7 cellular contexts compared by ENCODE assay signal in genomic region chr22:40197421-40197820, GRCh38. TPM values are rescaled to one million over a fixed set of nuclear protein-coding genes. Genes with fewer than 3 reads are reported as not detected.
A peak's percentile ranks its signal among the peaks of the same experiment; 100 is the strongest.
DNase-seq lines count a peak whose midpoint lies in the region; ATAC-seq, FAIRE-seq and TF ChIP-seq lines count a peak whose summit lies in the region.
"Not testable (repeated sequence)": the region's sequence is repeated elsewhere in the genome, so short reads cannot be mapped to it uniquely, and the experiment has no call there.

No MANE protein-coding gene starts in this region.

- not testable (repeated sequence) for H3F3A ChIP-seq in DOHH2 (ENCODE audit: control insufficient read depth, insufficient read depth)

- TF ChIP-seq RAD21 in GM12878 (IDR thresholded peaks at IDR 0.05; ENCODE audit: insufficient read depth, low read depth, low read length), result not testable (repeated sequence)

- RAD21 ChIA-PET in GM12878 (lab: Charles Lee; ENCODE audit: unreplicated experiment), result interaction anchor here (1.4 kb wide), 2 partner anchors 20 to 150 kb away, joined by 4 to 7 read pairs; partner anchors contain the start of gene TNRC6B

- intact Hi-C loops in activated T-helper 1 cell treated with anti-CD3 and anti-CD28 coated beads, Interleukin-12 subunit alpha, Interleukin-12 subunit beta, Interleukin-2, Interleukin-4 antibody, amounts not matched to agents 30 ng/mL and 10 ng/mL and 1 ng/mL, durations not matched to agents 14 hours and 24 hours and 36 hours (cut with micrococcal nuclease), result loop anchor here (2.0 kb wide), 1 partner anchor 43 kb away; no protein-coding TSS in a partner anchor
- intact Hi-C loops in GM12878 (cut with micrococcal nuclease; ENCODE audit: unreplicated experiment); naive thymus-derived CD4-positive, alpha-beta T cell (cut with micrococcal nuclease): not testable (repeated sequence)

- in situ Hi-C loops in GM12878 (cut with MboI), result not testable (repeated sequence)

- DNase-seq in RWPE1 (ENCODE audit: low spot score); activated T-helper 1 cell treated with anti-CD3 and anti-CD28 coated beads, Interleukin-12 subunit alpha, Interleukin-12 subunit beta, Interleukin-2, Interleukin-4 antibody, amounts not matched to agents 30 ng/mL and 10 ng/mL and 1 ng/mL, durations not matched to agents 14 hours and 24 hours and 36 hours (ENCODE audit: low spot score); GM12878 (ENCODE audit: low read depth, low spot score); naive thymus-derived CD4-positive, alpha-beta T cell; stimulated activated effector memory CD8-positive, alpha-beta T cell treated with anti-CD3 and anti-CD28 coated beads, Interleukin-12 subunit alpha, Interleukin-12 subunit beta, amount 100 ng/mL, for 72 hours (ENCODE audit: low spot score in 2 of 2): not testable (repeated sequence)
- peak; percentile 41 for DNase-seq in glomerular visceral epithelial cell (ENCODE audit: extremely low spot score)

- H3K9ac ChIP-seq in GM12878 (ENCODE audit: control insufficient read depth, insufficient read depth, low read length), result not testable (repeated sequence)

- CTCF ChIA-PET in RWPE1 (lab: Yijun Ruan, JAX), result not testable (repeated sequence)
- CTCF ChIA-PET in GM12878 (lab: Yijun Ruan, JAX), result interaction anchor here (1.2 kb wide), 1 partner anchor 20 kb away, joined by 3 read pairs; the partner anchor contains the start of gene TNRC6B
- CTCF ChIA-PET in naive thymus-derived CD4-positive, alpha-beta T cell (lab: Charles Lee), result interaction anchor here (1.5 kb wide), 1 partner anchor 172 kb away, joined by 3 read pairs; no protein-coding TSS in a partner anchor

- peak overlapping the region; percentile 73 for H3K27ac Mint-ChIP-seq in activated T-helper 1 cell treated with anti-CD3 and anti-CD28 coated beads, Interleukin-12 subunit alpha, Interleukin-12 subunit beta, Interleukin-2, Interleukin-4 antibody, amounts not matched to agents 30 ng/mL and 10 ng/mL and 1 ng/mL, durations not matched to agents 14 hours and 24 hours and 36 hours
- H3K27ac Mint-ChIP-seq in naive thymus-derived CD4-positive, alpha-beta T cell, result peak overlapping the region in 7 of 9 donors; percentile 30 to 86 (median 74)
- peak overlapping the region; percentile 87 for H3K27ac Mint-ChIP-seq in stimulated activated effector memory CD8-positive, alpha-beta T cell treated with anti-CD3 and anti-CD28 coated beads, Interleukin-12 subunit alpha, Interleukin-12 subunit beta, amount 100 ng/mL, for 72 hours

- SMC1A ChIA-PET in GM12878 (lab: Charles Lee; ENCODE audit: uncharacterized antibody, unreplicated experiment), result interaction anchor here (1.1 to 1.8 kb wide), 6 partner anchors 9 to 151 kb away, joined by 3 to 5 read pairs (median 3); partner anchors contain the start of gene TNRC6B

- H3K9me2 ChIP-seq in DOHH2 (replicated peaks; ENCODE audit: control insufficient read depth, low read length), result not testable (repeated sequence)

- POLR2A ChIA-PET in RWPE1 (lab: Yijun Ruan, JAX; ENCODE audit: low non-redundant PET), result not testable (repeated sequence)
- POLR2A ChIA-PET in GM12878 (lab: Charles Lee), result interaction anchor here (0.5 to 1.9 kb wide), 2 partner anchors 17 to 146 kb away, joined by 4 to 7 read pairs; no protein-coding TSS in a partner anchor
- POLR2A ChIA-PET in naive thymus-derived CD4-positive, alpha-beta T cell (lab: Charles Lee), result interaction anchor here (1.0 kb wide), 1 partner anchor 8 kb away, joined by 3 read pairs; no protein-coding TSS in a partner anchor

- H3K27me3 ChIP-seq in DOHH2 (ENCODE audit: control insufficient read depth, low read length); GM12878 (replicated peaks in 1 of 2; ENCODE audit: control insufficient read depth in 2 of 2, insufficient read depth in 2 of 2, low read length in 1 of 2); naive thymus-derived CD4-positive, alpha-beta T cell (ENCODE audit: control insufficient read depth in 2 of 2, insufficient read depth in 2 of 2, low read length in 2 of 2): not testable (repeated sequence)

- not testable (repeated sequence) for BruUV-seq in GM12878 (replicated peaks; lab: Mats Ljungman, UMichigan)

- H3K4me3 Mint-ChIP-seq in activated T-helper 1 cell treated with anti-CD3 and anti-CD28 coated beads, Interleukin-12 subunit alpha, Interleukin-12 subunit beta, Interleukin-2, Interleukin-4 antibody, amounts not matched to agents 30 ng/mL and 10 ng/mL and 1 ng/mL, durations not matched to agents 14 hours and 24 hours and 36 hours, result not testable (repeated sequence)
- H3K4me3 Mint-ChIP-seq in naive thymus-derived CD4-positive, alpha-beta T cell, result peak overlapping the region in 3 of 10 donors; percentile 1 to 18 (median 13)
- peak overlapping the region; percentile 30 for H3K4me3 Mint-ChIP-seq in stimulated activated effector memory CD8-positive, alpha-beta T cell treated with anti-CD3 and anti-CD28 coated beads, Interleukin-12 subunit alpha, Interleukin-12 subunit beta, amount 100 ng/mL, for 72 hours

- not testable (repeated sequence) for H2AFZ ChIP-seq in GM12878 (ENCODE audit: control insufficient read depth, low read depth, low read length)

- H4K20me1 ChIP-seq in DOHH2 (ENCODE audit: control insufficient read depth, insufficient read depth, low read depth, low read length), result peaks cover 28% of the 10 kb centered on the region
- H4K20me1 ChIP-seq in GM12878 (ENCODE audit: control insufficient read depth, insufficient read depth), result not testable (repeated sequence)

- H3K27me3 Mint-ChIP-seq in activated T-helper 1 cell treated with anti-CD3 and anti-CD28 coated beads, Interleukin-12 subunit alpha, Interleukin-12 subunit beta, Interleukin-2, Interleukin-4 antibody, amounts not matched to agents 30 ng/mL and 10 ng/mL and 1 ng/mL, durations not matched to agents 14 hours and 24 hours and 36 hours (ENCODE audit: insufficient read depth); naive thymus-derived CD4-positive, alpha-beta T cell: not testable (repeated sequence)

- H3K36me3 ChIP-seq in DOHH2 (ENCODE audit: control insufficient read depth, low read length); GM12878 (ENCODE audit: control insufficient read depth in 2 of 2, insufficient read depth in 2 of 2, low read length in 1 of 2); naive thymus-derived CD4-positive, alpha-beta T cell (ENCODE audit: control insufficient read depth in 2 of 3, insufficient read depth in 3 of 3, low read length in 3 of 3): not testable (repeated sequence)

- H3K9me3 Mint-ChIP-seq in activated T-helper 1 cell treated with anti-CD3 and anti-CD28 coated beads, Interleukin-12 subunit alpha, Interleukin-12 subunit beta, Interleukin-2, Interleukin-4 antibody, amounts not matched to agents 30 ng/mL and 10 ng/mL and 1 ng/mL, durations not matched to agents 14 hours and 24 hours and 36 hours; naive thymus-derived CD4-positive, alpha-beta T cell; stimulated activated effector memory CD8-positive, alpha-beta T cell treated with anti-CD3 and anti-CD28 coated beads, Interleukin-12 subunit alpha, Interleukin-12 subunit beta, amount 100 ng/mL, for 72 hours: not testable (repeated sequence)

- H3K4me1 ChIP-seq in DOHH2 (ENCODE audit: control insufficient read depth, low read length) (peaks cover 79% of the 10 kb centered on the region), GM12878 (ENCODE audit: control insufficient read depth, insufficient read depth, low read length) (peaks cover 29% of the 10 kb centered on the region)
- H3K4me1 ChIP-seq in naive thymus-derived CD4-positive, alpha-beta T cell (ENCODE audit: control insufficient read depth in 2 of 2, insufficient read depth in 2 of 2, low read length in 2 of 2), result peaks cover 10 to 55% of the 10 kb centered on the region in 2 donors

- peaks cover 99% of the 10 kb centered on the region for H3K79me2 ChIP-seq in DOHH2 (ENCODE audit: control insufficient read depth, low read length)
- H3K79me2 ChIP-seq in GM12878 (ENCODE audit: control insufficient read depth, insufficient read depth, low read length), result peaks cover 46% of the 10 kb centered on the region

- 56% methylated on average over 8 of the region's 9 CpGs for WGBS in GM12878 (ENCODE audit: insufficient coverage, insufficient replicate concordance, low lambda C conversion rate, missing lambda C conversion rate)

- TF ChIP-seq CTCF in DOHH2 (IDR thresholded peaks at IDR 0.05; ENCODE audit: low read depth, low read length, poor library complexity, severe bottlenecking); RWPE1 (conservative IDR thresholded peaks at IDR 0.05; ENCODE audit: low read depth); GM12878 (IDR thresholded peaks at IDR 0.05 in 2 of 3, conservative IDR thresholded peaks at IDR 0.05 in 1 of 3; ENCODE audit: control insufficient read depth in 2 of 3, extremely low read depth in 1 of 3, insufficient read depth in 1 of 3, low read depth in 3 of 3, low read length in 3 of 3): not testable (repeated sequence)

- H3K4me2 ChIP-seq in DOHH2 (ENCODE audit: low read length), result peak overlapping the region; percentile 63
- H3K4me2 ChIP-seq in GM12878 (ENCODE audit: control insufficient read depth, insufficient read depth), result not testable (repeated sequence)

- not testable (repeated sequence) for H3K27ac ChIP-seq in DOHH2 (ENCODE audit: low read depth, low read length); naive thymus-derived CD4-positive, alpha-beta T cell (ENCODE audit: low read depth, low read length)
- H3K27ac ChIP-seq in RWPE1 (0 out of 2 replicates have a peak overlapping the region, but pooled peaks have one; percentile 17), GM12878 (ENCODE audit: control insufficient read depth, insufficient read depth) (0 out of 2 replicates have a peak overlapping the region, but pooled peaks have one; percentile 11)

- not testable (repeated sequence) for TF ChIP-seq POLR2A in GM12878 (IDR thresholded peaks at IDR 0.05; ENCODE audit: low read depth, low read length)

- ATAC-seq in GM12878; naive thymus-derived CD4-positive, alpha-beta T cell; stimulated activated effector memory CD8-positive, alpha-beta T cell treated with anti-CD3 and anti-CD28 coated beads, Interleukin-12 subunit alpha, Interleukin-12 subunit beta, amount 100 ng/mL, for 72 hours: not testable (repeated sequence)

- TF ChIP-seq EP300 in GM12878 (IDR thresholded peaks at IDR 0.05; ENCODE audit: borderline replicate concordance in 1 of 2, control insufficient read depth in 1 of 2, low read depth in 2 of 2, low read length in 2 of 2), result not testable (repeated sequence)

- peak overlapping the region; percentile 45 for H3K4me3 ChIP-seq in DOHH2 (ENCODE audit: low read length)
- H3K4me3 ChIP-seq in GM12878; naive thymus-derived CD4-positive, alpha-beta T cell (ENCODE audit: low read length): not testable (repeated sequence)

- peaks cover 50% of the 10 kb centered on the region for H3K4me1 Mint-ChIP-seq in activated T-helper 1 cell treated with anti-CD3 and anti-CD28 coated beads, Interleukin-12 subunit alpha, Interleukin-12 subunit beta, Interleukin-2, Interleukin-4 antibody, amounts not matched to agents 30 ng/mL and 10 ng/mL and 1 ng/mL, durations not matched to agents 14 hours and 24 hours and 36 hours (ENCODE audit: low read depth)
- H3K4me1 Mint-ChIP-seq in naive thymus-derived CD4-positive, alpha-beta T cell, result peaks cover 49 to 96% (median 80%) of the 10 kb centered on the region in 7 donors
- peaks cover 65% of the 10 kb centered on the region for H3K4me1 Mint-ChIP-seq in stimulated activated effector memory CD8-positive, alpha-beta T cell treated with anti-CD3 and anti-CD28 coated beads, Interleukin-12 subunit alpha, Interleukin-12 subunit beta, amount 100 ng/mL, for 72 hours

- not testable (repeated sequence) for H3K9me3 ChIP-seq in DOHH2 (ENCODE audit: control insufficient read depth, insufficient read depth, low read length); GM12878 (replicated peaks; ENCODE audit: control insufficient read depth, insufficient read depth, low read length); naive thymus-derived CD4-positive, alpha-beta T cell (ENCODE audit: control insufficient read depth in 2 of 3, low read length in 3 of 3)

- H3K36me3 Mint-ChIP-seq in activated T-helper 1 cell treated with anti-CD3 and anti-CD28 coated beads, Interleukin-12 subunit alpha, Interleukin-12 subunit beta, Interleukin-2, Interleukin-4 antibody, amounts not matched to agents 30 ng/mL and 10 ng/mL and 1 ng/mL, durations not matched to agents 14 hours and 24 hours and 36 hours (ENCODE audit: low read depth); stimulated activated effector memory CD8-positive, alpha-beta T cell treated with anti-CD3 and anti-CD28 coated beads, Interleukin-12 subunit alpha, Interleukin-12 subunit beta, amount 100 ng/mL, for 72 hours: not testable (repeated sequence)
- peaks cover 0 to 13% (median 0%) of the 10 kb centered on the region in 5 donors for H3K36me3 Mint-ChIP-seq in naive thymus-derived CD4-positive, alpha-beta T cell

- FAIRE-seq in GM12878 (lab: Jason Lieb, UNC), result not testable (repeated sequence)

RNA-seq across cellular contexts. Expression of gene TNRC6B, which starts 19.7 kb away (rescaled TPM):
- total RNA-seq in activated T-helper 1 cell treated with anti-CD3 and anti-CD28 coated beads, Interleukin-12 subunit alpha, Interleukin-12 subunit beta, Interleukin-2, Interleukin-4 antibody, amounts not matched to agents 30 ng/mL and 10 ng/mL and 1 ng/mL, durations not matched to agents 14 hours and 24 hours and 36 hours, result 26.2 and 30.9 TPM in 2 replicates
- 182 and 212 TPM in 2 replicates for total RNA-seq in GM12878 (2013; cell fraction: nucleolus; rRNA removed)
- total RNA-seq in GM12878 (2014; rRNA removed), result 15.5 and 15.9 TPM in 2 replicates
- 16.9 and 19.3 TPM in 2 replicates for total RNA-seq in GM12878 (2014; rRNA removed; fragmentation: Illumina TruSeq; extraction: Trizol)
- 29.6 and 31.5 TPM in 2 replicates for total RNA-seq in GM12878 (2021)
- 4.7 TPM for polyA plus RNA-seq in GM12878 (2011; ENCODE audit: low read depth)
- polyA plus RNA-seq in GM12878 (2011; rRNA removed), result 10.0 and 12.3 TPM in 2 replicates
- 10.3 and 12.0 TPM in 2 replicates for polyA plus RNA-seq in GM12878 (2011; cell fraction: cytosol; rRNA removed)
- polyA plus RNA-seq in GM12878 (2011; cell fraction: nucleus; rRNA removed), result 15.6 and 16.3 TPM in 2 replicates
- 11.0 and 12.2 TPM in 2 replicates for polyA plus RNA-seq in GM12878 (2012)
- polyA plus RNA-seq in GM12878 (2014; fragmentation: Illumina TruSeq; extraction: Trizol), result 7.6 and 10.6 TPM in 2 replicates
- 10 to 100 TPM in 1 of 2 experiments, 1 to 10 TPM in 1; 3.6 to 25.3 TPM for polyA plus RNA-seq in GM12878 (2014; fragmentation: Nextera tagmentation; extraction: Ambion mirVana)
- 7.9 and 8.4 TPM in 2 replicates for polyA plus RNA-seq in GM12878 (2014; rRNA removed)
- polyA plus RNA-seq in GM12878 (2016; fragmentation: Nextera tagmentation; extraction: Ambion mirVana), result 10 to 100 TPM; 24.4 to 32.8 TPM
- polyA minus RNA-seq in GM12878 (2011; rRNA and poly(A)+ RNA removed), result 39.5 and 39.6 TPM in 2 replicates
- polyA minus RNA-seq in GM12878 (2011; cell fraction: cytosol; rRNA and poly(A)+ RNA removed), result 10.4 and 13.5 TPM in 2 replicates
- 31.7 and 54.8 TPM in 2 replicates for polyA minus RNA-seq in GM12878 (2011; cell fraction: nucleus; rRNA and poly(A)+ RNA removed)
- 100 to 1,000 TPM in 4 of 5 experiments, 10 to 100 TPM in 1; 67.4 to 165 (median 146) TPM for total RNA-seq in naive thymus-derived CD4-positive, alpha-beta T cell
- 100 to 1,000 TPM; 102 to 119 TPM for polyA plus RNA-seq in naive thymus-derived CD4-positive, alpha-beta T cell
